Comparison of ENCODE assay signal across 8 cellular contexts in genomic region chr20:4064118-4064962, GRCh38. TPM values are rescaled to one million over a fixed set of nuclear protein-coding genes. Genes with fewer than 3 reads are reported as not detected.
DNase-seq lines count a peak whose midpoint lies in the region; ATAC-seq and TF ChIP-seq lines count a peak whose summit lies in the region.

No MANE protein-coding gene starts in this region.

- intact Hi-C loops in breast epithelium (cut with DNase I; ENCODE audit: low total_unique reads) = no loop called here

- H3K4me1 ChIP-seq in CD8-positive, alpha-beta memory T cell (ENCODE audit: insufficient read depth, low read length) = no peaks in the 10 kb centered on the region
- peaks cover 7 to 10% of the 10 kb centered on the region in 2 donors for H3K4me1 ChIP-seq in breast epithelium

- no peaks in the 10 kb centered on the region for H3K27me3 ChIP-seq in CD8-positive, alpha-beta memory T cell (ENCODE audit: insufficient read depth, low read length, poor library complexity, severe bottlenecking)
- H3K27me3 ChIP-seq in breast epithelium = no peaks in the 10 kb centered on the region

- ATAC-seq in HG02588 (IDR thresholded peaks at IDR 0.05; ENCODE audit: unreplicated experiment) (no peak), GM18519 (IDR thresholded peaks at IDR 0.05; ENCODE audit: low FRiP score, unreplicated experiment) (no peak)

- no peak overlapping the region for H3K27ac Mint-ChIP-seq in CD8-positive, alpha-beta memory T cell
- no peak overlapping the region for H3K27ac Mint-ChIP-seq in progenitor cell of endocrine pancreas

- H3K9me3 Mint-ChIP-seq in CD8-positive, alpha-beta memory T cell = no peaks in the 10 kb centered on the region
- no peaks in the 10 kb centered on the region for H3K9me3 Mint-ChIP-seq in progenitor cell of endocrine pancreas (ENCODE audit: low read depth)

- no peak for TF ChIP-seq POLR2A in NB4 (IDR thresholded peaks at IDR 0.05; ENCODE audit: extremely low read depth, insufficient read length)
- no peak for TF ChIP-seq POLR2A in breast epithelium (IDR thresholded peaks at IDR 0.05)

- no peak overlapping the region for H3K4me3 Mint-ChIP-seq in CD8-positive, alpha-beta memory T cell
- H3K4me3 Mint-ChIP-seq in progenitor cell of endocrine pancreas (ENCODE audit: low read depth) = no peak overlapping the region

- no peak overlapping the region for H3K4me3 ChIP-seq in CD8-positive, alpha-beta memory T cell (ENCODE audit: low read length)
- H3K4me3 ChIP-seq in NB4 (ENCODE audit: low read depth, low read length) (peak overlapping the region; percentile 32), breast epithelium (peak overlapping the region in 1 of 3 donors; percentile 13)

- H3K36me3 Mint-ChIP-seq in CD8-positive, alpha-beta memory T cell = no peaks in the 10 kb centered on the region
- H3K36me3 Mint-ChIP-seq in progenitor cell of endocrine pancreas (ENCODE audit: insufficient read depth) = no peaks in the 10 kb centered on the region

- TF ChIP-seq CTCF in NB4 (IDR thresholded peaks at IDR 0.05; ENCODE audit: low read depth, low read length) (no peak), breast epithelium (IDR thresholded peaks at IDR 0.05) (no peak), progenitor cell of endocrine pancreas (IDR thresholded peaks at IDR 0.05; ENCODE audit: unreplicated experiment) (no peak)

- no peak for DNase-seq in CD8-positive, alpha-beta memory T cell
- DNase-seq in NB4 (ENCODE audit: low read depth) = peak; percentile 92
- DNase-seq in breast epithelium (ENCODE audit: low spot score in 2 of 2) = peak; percentile 82 to 83
- peak; percentile 89 for DNase-seq in kidney tubule cell (ENCODE audit: low spot score)
- peak; percentile 93 for DNase-seq in stromal cell of bone marrow (ENCODE audit: low read depth)
- no peak for DNase-seq in progenitor cell of endocrine pancreas (ENCODE audit: low spot score, unreplicated experiment)

- peak overlapping the region; percentile 54 for H3K27ac ChIP-seq in CD8-positive, alpha-beta memory T cell (ENCODE audit: low read depth, low read length)
- H3K27ac ChIP-seq in breast epithelium = peak overlapping the region; percentile 74 to 89

- no peaks in the 10 kb centered on the region for H3K9me3 ChIP-seq in CD8-positive, alpha-beta memory T cell (ENCODE audit: low read length)
- no peaks in the 10 kb centered on the region for H3K9me3 ChIP-seq in breast epithelium

- POLR2A ChIA-PET in CD8-positive, alpha-beta memory T cell (lab: Charles Lee) = no interaction called here

- H3K36me3 ChIP-seq in CD8-positive, alpha-beta memory T cell (ENCODE audit: insufficient read depth, low read length) = no peaks in the 10 kb centered on the region
- no peaks in the 10 kb centered on the region for H3K36me3 ChIP-seq in breast epithelium

- CTCF ChIA-PET in CD8-positive, alpha-beta memory T cell (lab: Charles Lee) = interaction anchor here (0.9 kb wide), 1 partner anchor 21 kb away, joined by 3 read pairs; no protein-coding TSS in a partner anchor

- H3K27me3 Mint-ChIP-seq in CD8-positive, alpha-beta memory T cell = no peaks in the 10 kb centered on the region
- peaks cover 7% of the 10 kb centered on the region for H3K27me3 Mint-ChIP-seq in progenitor cell of endocrine pancreas

- H3K4me1 Mint-ChIP-seq in CD8-positive, alpha-beta memory T cell = peaks cover 0 to 2% (median 0%) of the 10 kb centered on the region in 3 donors
- H3K4me1 Mint-ChIP-seq in progenitor cell of endocrine pancreas (ENCODE audit: low read depth) = peaks cover 2% of the 10 kb centered on the region

RNA-seq across cellular contexts. Expression of gene RNF24, which starts 49.0 kb away (rescaled TPM):
- total RNA-seq in CD8-positive, alpha-beta memory T cell = 10 to 100 TPM; 11.4 TPM
- polyA plus RNA-seq in CD8-positive, alpha-beta memory T cell = 17.4 TPM
- total RNA-seq in breast epithelium = 10 to 100 TPM in 2 of 3 donors, 1 to 10 TPM in 1; 8.8 to 27.2 (median 22.0) TPM
- 22.3 and 23.6 TPM in 2 replicates for total RNA-seq in progenitor cell of endocrine pancreas

Comparison
In these comparisons a context has a peak if more than half of its experiments do, and no peak if none do; other contexts are left out.
1. DNase-seq: peak in NB4 (single experiment), breast epithelium (2 of 2), kidney tubule cell (single experiment) and stromal cell of bone marrow (single experiment); none in CD8-positive, alpha-beta memory T cell (0 of 5) and progenitor cell of endocrine pancreas (single experiment).